11 cellular contexts compared by ENCODE assay signal in the genomic region with DNA sequence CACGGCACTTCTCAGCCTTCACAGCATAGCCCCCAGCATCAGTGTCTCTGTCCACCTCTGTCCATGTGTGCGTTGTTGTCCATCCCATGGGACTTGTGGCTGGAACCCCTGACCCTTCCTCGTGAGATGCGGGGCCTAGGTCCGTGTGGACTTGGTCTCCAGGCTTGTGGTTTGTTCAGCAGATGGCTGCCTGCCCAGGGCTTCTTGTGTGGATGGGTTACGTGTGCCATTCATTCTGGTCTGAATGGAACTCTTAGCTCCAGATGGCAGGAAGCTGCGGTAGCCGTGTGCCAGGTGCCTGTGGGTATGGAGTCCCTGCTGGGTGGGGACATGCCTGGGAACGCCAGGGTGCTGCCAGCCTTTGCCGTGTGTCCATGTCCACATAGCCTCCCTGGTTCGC. TPM values are rescaled to one million over a fixed set of nuclear protein-coding genes. Genes with fewer than 3 reads are reported as not detected.
A peak's percentile ranks its signal among the peaks of the same experiment; 100 is the strongest.
DNase-seq lines count a peak whose midpoint lies in the region; ATAC-seq, FAIRE-seq and TF ChIP-seq lines count a peak whose summit lies in the region.
"Had no signal": no experiment of that assay in that cellular context is flagged by ENCODE, and none has a peak within 500 bp of the region (broad histone marks: within the 10 kb centered on the region; RNA-seq: fewer than 3 reads in every experiment).

No MANE protein-coding gene starts in this region.

- no peaks in the 10 kb centered on the region for H3K27me3 ChIP-seq in HepG2 (ENCODE audit: control insufficient read depth in 1 of 2, insufficient read depth in 2 of 2, low read length in 2 of 2)
- no peaks in the 10 kb centered on the region for H3K27me3 ChIP-seq in right lobe of liver
- no peaks in the 10 kb centered on the region for H3K27me3 ChIP-seq in upper lobe of right lung

- no peaks in the 10 kb centered on the region for H3K9me3 ChIP-seq in HepG2 (ENCODE audit: low read length)
- no peaks in the 10 kb centered on the region for H3K9me3 ChIP-seq in right lobe of liver
- no peaks in the 10 kb centered on the region for H3K9me3 ChIP-seq in upper lobe of right lung

- CTCF ChIA-PET in HepG2 (lab: Yijun Ruan, JAX; ENCODE audit: low intra/inter-chr PET ratio, low total read pairs) (no interaction called here), RWPE1 (lab: Yijun Ruan, JAX) (no interaction called here)

- no peak for TF ChIP-seq RAD21 in HepG2 (CRISPR knock-in tag; IDR thresholded peaks at IDR 0.05)

- H3K36me3 ChIP-seq in HepG2 (replicated peaks in 1 of 2; ENCODE audit: control insufficient read depth in 1 of 2, insufficient read depth in 2 of 2, low read length in 2 of 2) = peaks cover 15 to 18% of the 10 kb centered on the region in 2 experiments; a peak in 4 of 5 replicates
- H3K36me3 ChIP-seq in right lobe of liver = peaks cover 0 to 14% (median 5%) of the 10 kb centered on the region in 4 donors
- H3K36me3 ChIP-seq in upper lobe of right lung = peaks cover 38% of the 10 kb centered on the region

- H3K27ac ChIP-seq in HepG2 (ENCODE audit: extremely low read length, insufficient read depth, low read length) = peak overlapping the region; percentile 68
- no peak overlapping the region for H3K27ac ChIP-seq in right lobe of liver
- H3K27ac ChIP-seq in RWPE1 = peak overlapping the region; percentile 81
- H3K27ac ChIP-seq in upper lobe of right lung = peak overlapping the region; percentile 56

- H3K9ac ChIP-seq in HepG2 (ENCODE audit: insufficient read depth, low read depth, low read length) = no peak overlapping the region

- H3K79me2 ChIP-seq in HepG2 (ENCODE audit: insufficient read depth, low read length) = peaks cover 5% of the 10 kb centered on the region

- H3K4me2 ChIP-seq in HepG2 (ENCODE audit: low read depth, low read length) = no peak overlapping the region

- TF ChIP-seq EP300 in HepG2 (IDR thresholded peaks at IDR 0.05; ENCODE audit: low read depth in 2 of 2, low read length in 2 of 2) = no peak
- no peak for TF ChIP-seq EP300 in HepG2 (CRISPR knock-in tag; IDR thresholded peaks at IDR 0.05; ENCODE audit: borderline replicate concordance)

- H3K4me1 ChIP-seq in HepG2 (ENCODE audit: insufficient read depth, low read length) (peaks cover 85% of the 10 kb centered on the region), right lobe of liver (peaks cover 0 to 46% (median 26%) of the 10 kb centered on the region in 4 donors), upper lobe of right lung (peaks cover 49% of the 10 kb centered on the region)

- ATAC-seq in HepG2 (no peak), right lobe of liver (no peak), upper lobe of right lung (peak; percentile 40), SK-N-SH treated with all-trans-retinoic acid at 6 μM for 48 hours (no peak)
- ATAC-seq: stimulated activated naive CD8-positive, alpha-beta T cell treated with anti-CD3 and anti-CD28 coated beads, Interleukin-15, Interleukin-2, amounts not matched to agents 100 U/mL and 50 U/mL, for 24 hours had no signal

- intact Hi-C loops in HepG2 (cut with micrococcal nuclease; ENCODE audit: unreplicated experiment) (no loop called here), right lobe of liver (cut with DNase I) (no loop called here), upper lobe of right lung (cut with DNase I) (no loop called here)

- 99% methylated on average over 10 of the region's 11 CpGs for WGBS in HepG2 (ENCODE audit: low lambda C conversion rate)
- WGBS in right lobe of liver (ENCODE audit: insufficient coverage, low coverage, low lambda C conversion rate, missing lambda C conversion rate) = 61% methylated on average over 7 of the region's 11 CpGs

- TF ChIP-seq POLR2A in HepG2 (IDR thresholded peaks at IDR 0.05; ENCODE audit: insufficient read depth in 1 of 2, low read depth in 2 of 2, low read length in 2 of 2) (no peak), right lobe of liver (IDR thresholded peaks at IDR 0.05) (no peak)

- DNase-seq in HepG2 (ENCODE audit: low spot score) = no peak
- DNase-seq in right lobe of liver = no peak
- DNase-seq in RWPE1 (ENCODE audit: low spot score) = no peak
- DNase-seq in fibroblast of peridontal ligament (ENCODE audit: extremely low read depth) = peak; percentile 7
- DNase-seq in upper lobe of right lung = peak; percentile 79
- DNase-seq in NCI-H748 treated with DMSO at 0.1 percent for 48 hours (lab: John Stamatoyannopoulos, UW) = no peak
- no peak for DNase-seq in NCI-H1048 (lab: John Stamatoyannopoulos, UW)
- DNase-seq: stimulated activated naive CD8-positive, alpha-beta T cell treated with anti-CD3 and anti-CD28 coated beads, Interleukin-15, Interleukin-2, amounts not matched to agents 100 U/mL and 50 U/mL, for 24 hours had no signal

- no peak overlapping the region for H2AFZ ChIP-seq in HepG2 (ENCODE audit: low read length)

- H4K20me1 ChIP-seq in HepG2 (ENCODE audit: insufficient read depth, low read length) = no peaks in the 10 kb centered on the region

- H3K4me3 ChIP-seq in HepG2 (replicated peaks in 1 of 3; ENCODE audit: insufficient read depth in 1 of 3, low read depth in 2 of 3, low read length in 3 of 3) (no peak overlapping the region), right lobe of liver (no peak overlapping the region), upper lobe of right lung (no peak overlapping the region)

- no peak for FAIRE-seq in HepG2 (lab: Jason Lieb, UNC)
- FAIRE-seq: GM19239, islet of Langerhans had no signal

- in situ Hi-C loops in HepG2 (cut with HindIII; ENCODE audit: extremely low pct_ligation_motif_present, low pct_unique_long_range_greater_than_20kb) = loop anchor here (5.0 kb wide), 1 partner anchor 44 kb away; no protein-coding TSS in a partner anchor

- TF ChIP-seq CTCF in HepG2 (CRISPR knock-in tag; IDR thresholded peaks at IDR 0.05) = no peak
- TF ChIP-seq CTCF in right lobe of liver (IDR thresholded peaks at IDR 0.05) = no peak
- TF ChIP-seq CTCF in RWPE1 (conservative IDR thresholded peaks at IDR 0.05; ENCODE audit: low read depth) = no peak
- TF ChIP-seq CTCF in upper lobe of right lung (IDR thresholded peaks at IDR 0.05) = no peak

- BruUV-seq in HepG2 (replicated peaks; lab: Mats Ljungman, UMichigan) = no TSS peak

- POLR2A ChIA-PET in HepG2 (lab: Yijun Ruan, JAX) = interaction anchor here (0.7 to 1.6 kb wide), 2 partner anchors 32 to 41 kb away, joined by 3 read pairs; no protein-coding TSS in a partner anchor
- POLR2A ChIA-PET in RWPE1 (lab: Yijun Ruan, JAX; ENCODE audit: low non-redundant PET) = no interaction called here

RNA-seq across cellular contexts. Expression of a gene that starts 31.7 kb away (rescaled TPM):
- total RNA-seq in HepG2 (2016; rRNA removed; fragmentation: Illumina TruSeq; extraction: Trizol) (40.5 and 41.0 TPM in 2 replicates), right lobe of liver (10 to 100 TPM; 17.8 to 36.3 (median 23.0) TPM), upper lobe of right lung (24.0 TPM)
- 10.3 and 11.1 TPM in 2 replicates for total RNA-seq in HepG2 (2016; cell fraction: cytosol; rRNA removed; fragmentation: Illumina TruSeq; extraction: Trizol; ENCODE audit: low read depth)
- total RNA-seq in HepG2 (2016; cell fraction: insoluble cytoplasmic fraction; rRNA removed; fragmentation: Illumina TruSeq; extraction: Trizol) = 42.6 and 42.7 TPM in 2 replicates
- 18.6 and 20.4 TPM in 2 replicates for total RNA-seq in HepG2 (2016; cell fraction: membrane; rRNA removed; fragmentation: Illumina TruSeq; extraction: Trizol)
- 16.9 and 17.3 TPM in 2 replicates for total RNA-seq in HepG2 (2016; cell fraction: nucleus; rRNA removed; fragmentation: Illumina TruSeq; extraction: Trizol)
- 28.0 and 28.9 TPM in 2 replicates for polyA plus RNA-seq in HepG2 (2011; rRNA removed)
- polyA plus RNA-seq in HepG2 (2011; cell fraction: cytosol; rRNA removed) = 27.9 and 47.5 TPM in 2 replicates
- polyA plus RNA-seq in HepG2 (2011; cell fraction: nucleus; rRNA removed) = 33.3 and 34.9 TPM in 2 replicates
- 17.6 and 17.9 TPM in 2 replicates for polyA plus RNA-seq in HepG2 (2012)
- 13.1 and 13.9 TPM in 2 replicates for polyA plus RNA-seq in HepG2 (2016; cell fraction: cytosol; fragmentation: Illumina TruSeq; extraction: Trizol; ENCODE audit: low read depth)
- polyA plus RNA-seq in HepG2 (2016; cell fraction: insoluble cytoplasmic fraction; fragmentation: Illumina TruSeq; extraction: Trizol; ENCODE audit: low read depth) = 49.7 and 50.3 TPM in 2 replicates
- 15.2 and 17.7 TPM in 2 replicates for polyA plus RNA-seq in HepG2 (2016; cell fraction: membrane; fragmentation: Illumina TruSeq; extraction: Trizol; ENCODE audit: low read depth)
- 32.3 and 35.4 TPM in 2 replicates for polyA plus RNA-seq in HepG2 (2016; cell fraction: nucleus; fragmentation: Illumina TruSeq; extraction: Trizol; ENCODE audit: insufficient read depth, low read depth)
- 14.3 and 41.1 TPM in 2 replicates for polyA minus RNA-seq in HepG2 (2011; rRNA and poly(A)+ RNA removed; ENCODE audit: low replicate concordance)
- 8.9 and 10.9 TPM in 2 replicates for polyA minus RNA-seq in HepG2 (2011; cell fraction: cytosol; rRNA and poly(A)+ RNA removed)
- polyA minus RNA-seq in HepG2 (2011; cell fraction: nucleus; rRNA and poly(A)+ RNA removed) = 10.6 and 11.6 TPM in 2 replicates

RNA-seq across cellular contexts. Expression of a gene that starts 37.0 kb away (rescaled TPM):
- total RNA-seq in HepG2 (2016; rRNA removed; fragmentation: Illumina TruSeq; extraction: Trizol) = 11.9 and 14.8 TPM in 2 replicates
- 6.7 and 12.0 TPM in 2 replicates for total RNA-seq in HepG2 (2016; cell fraction: cytosol; rRNA removed; fragmentation: Illumina TruSeq; extraction: Trizol; ENCODE audit: low read depth)
- 13.0 and 13.6 TPM in 2 replicates for total RNA-seq in HepG2 (2016; cell fraction: insoluble cytoplasmic fraction; rRNA removed; fragmentation: Illumina TruSeq; extraction: Trizol)
- 14.0 and 16.7 TPM in 2 replicates for total RNA-seq in HepG2 (2016; cell fraction: membrane; rRNA removed; fragmentation: Illumina TruSeq; extraction: Trizol)
- 17.0 and 22.2 TPM in 2 replicates for total RNA-seq in HepG2 (2016; cell fraction: nucleus; rRNA removed; fragmentation: Illumina TruSeq; extraction: Trizol)
- 11.6 and 12.6 TPM in 2 replicates for polyA plus RNA-seq in HepG2 (2011; rRNA removed)
- 4.9 and 6.2 TPM in 2 replicates for polyA plus RNA-seq in HepG2 (2011; cell fraction: cytosol; rRNA removed)
- 87.1 and 98.5 TPM in 2 replicates for polyA plus RNA-seq in HepG2 (2011; cell fraction: nucleus; rRNA removed)
- polyA plus RNA-seq in HepG2 (2012) = 31.8 and 31.9 TPM in 2 replicates
- polyA plus RNA-seq in HepG2 (2016; cell fraction: cytosol; fragmentation: Illumina TruSeq; extraction: Trizol; ENCODE audit: low read depth) = 3.9 and 4.3 TPM in 2 replicates
- polyA plus RNA-seq in HepG2 (2016; cell fraction: insoluble cytoplasmic fraction; fragmentation: Illumina TruSeq; extraction: Trizol; ENCODE audit: low read depth) = 22.5 and 31.3 TPM in 2 replicates
- polyA plus RNA-seq in HepG2 (2016; cell fraction: membrane; fragmentation: Illumina TruSeq; extraction: Trizol; ENCODE audit: low read depth) = 11.4 and 11.5 TPM in 2 replicates
- 54.4 and 55.4 TPM in 2 replicates for polyA plus RNA-seq in HepG2 (2016; cell fraction: nucleus; fragmentation: Illumina TruSeq; extraction: Trizol; ENCODE audit: insufficient read depth, low read depth)
- polyA minus RNA-seq in HepG2 (2011; rRNA and poly(A)+ RNA removed; ENCODE audit: low replicate concordance) = 12.5 and 23.7 TPM in 2 replicates
- polyA minus RNA-seq in HepG2 (2011; cell fraction: cytosol; rRNA and poly(A)+ RNA removed) = 16.2 and 19.1 TPM in 2 replicates
- 26.4 and 28.5 TPM in 2 replicates for polyA minus RNA-seq in HepG2 (2011; cell fraction: nucleus; rRNA and poly(A)+ RNA removed)
- 10 to 100 TPM; 42.5 to 67.3 (median 49.5) TPM for total RNA-seq in right lobe of liver
- total RNA-seq in upper lobe of right lung = 81.3 TPM

RNA-seq across cellular contexts. Expression of a gene that starts 47.0 kb away (rescaled TPM):
- total RNA-seq in HepG2 (2016; rRNA removed; fragmentation: Illumina TruSeq; extraction: Trizol) (3.3 and 6.8 TPM in 2 replicates), right lobe of liver (10 to 100 TPM in 4 of 6 experiments, 1 to 10 TPM in 2; 6.4 to 29.5 (median 17.2) TPM), upper lobe of right lung (35.5 TPM)
- 4.8 and 5.6 TPM in 2 replicates for total RNA-seq in HepG2 (2016; cell fraction: cytosol; rRNA removed; fragmentation: Illumina TruSeq; extraction: Trizol; ENCODE audit: low read depth)
- total RNA-seq in HepG2 (2016; cell fraction: insoluble cytoplasmic fraction; rRNA removed; fragmentation: Illumina TruSeq; extraction: Trizol) = 3.5 and 7.2 TPM in 2 replicates
- total RNA-seq in HepG2 (2016; cell fraction: membrane; rRNA removed; fragmentation: Illumina TruSeq; extraction: Trizol) = 8.2 and 9.8 TPM in 2 replicates
- total RNA-seq in HepG2 (2016; cell fraction: nucleus; rRNA removed; fragmentation: Illumina TruSeq; extraction: Trizol) = 5.1 and 5.7 TPM in 2 replicates
- polyA plus RNA-seq in HepG2 (2011; rRNA removed) = 12.3 and 16.6 TPM in 2 replicates
- 4.3 and 9.4 TPM in 2 replicates for polyA plus RNA-seq in HepG2 (2011; cell fraction: cytosol; rRNA removed)
- 78.3 and 112 TPM in 2 replicates for polyA plus RNA-seq in HepG2 (2011; cell fraction: nucleus; rRNA removed)
- polyA plus RNA-seq in HepG2 (2012) = 16.2 and 21.4 TPM in 2 replicates
- polyA plus RNA-seq in HepG2 (2016; cell fraction: cytosol; fragmentation: Illumina TruSeq; extraction: Trizol; ENCODE audit: low read depth) = 15.8 and 19.4 TPM in 2 replicates
- polyA plus RNA-seq in HepG2 (2016; cell fraction: insoluble cytoplasmic fraction; fragmentation: Illumina TruSeq; extraction: Trizol; ENCODE audit: low read depth) = 11.4 and 12.9 TPM in 2 replicates
- 21.1 and 23.4 TPM in 2 replicates for polyA plus RNA-seq in HepG2 (2016; cell fraction: membrane; fragmentation: Illumina TruSeq; extraction: Trizol; ENCODE audit: low read depth)
- 30.5 and 32.7 TPM in 2 replicates for polyA plus RNA-seq in HepG2 (2016; cell fraction: nucleus; fragmentation: Illumina TruSeq; extraction: Trizol; ENCODE audit: insufficient read depth, low read depth)
- polyA minus RNA-seq in HepG2 (2011; rRNA and poly(A)+ RNA removed; ENCODE audit: low replicate concordance) = 9.9 and 17.0 TPM in 2 replicates
- 8.7 and 11.7 TPM in 2 replicates for polyA minus RNA-seq in HepG2 (2011; cell fraction: cytosol; rRNA and poly(A)+ RNA removed)
- polyA minus RNA-seq in HepG2 (2011; cell fraction: nucleus; rRNA and poly(A)+ RNA removed) = 23.5 and 25.2 TPM in 2 replicates

Comparison
In these comparisons a context has a peak if more than half of its experiments do, and no peak if none do; other contexts are left out.
1. H3K27ac ChIP-seq: peak in HepG2 (single experiment), RWPE1 (single experiment) and upper lobe of right lung (single experiment); none in right lobe of liver (0 of 3).
2. DNase-seq: peak in fibroblast of peridontal ligament (single experiment) and upper lobe of right lung (single experiment); none in HepG2 (single experiment), right lobe of liver (0 of 3), RWPE1 (single experiment), NCI-H748 treated with DMSO at 0.1 percent for 48 hours (single experiment) and NCI-H1048 (single experiment).